19 cellular contexts compared by ENCODE assay signal in genomic region chr11:76455331-76455730, GRCh38. TPM values are rescaled to one million over a fixed set of nuclear protein-coding genes. Genes with fewer than 3 reads are reported as not detected.
A peak's percentile ranks its signal among the peaks of the same experiment; 100 is the strongest.
DNase-seq lines count a peak whose midpoint lies in the region; ATAC-seq, FAIRE-seq and TF ChIP-seq lines count a peak whose summit lies in the region.
"Had no signal": no experiment of that assay in that cellular context is flagged by ENCODE, and none has a peak within 500 bp of the region (broad histone marks: within the 10 kb centered on the region; RNA-seq: fewer than 3 reads in every experiment).

No MANE protein-coding gene starts in this region.

- H3K27ac ChIP-seq in brain microvascular endothelial cell: peak overlapping the region; percentile 15
- H3K27ac ChIP-seq in substantia nigra (ENCODE audit: low read depth, low read length, poor library complexity, severe bottlenecking): no peak overlapping the region
- H3K27ac ChIP-seq: ascending aorta, gastroesophageal sphincter, HL-60, suprapubic skin had no signal

- no peak for ATAC-seq in GM19351 (IDR thresholded peaks at IDR 0.05; ENCODE audit: unreplicated experiment)
- ATAC-seq: gastroesophageal sphincter, GM12878 had no signal

- DNase-seq in HTR-8/SVneo (ENCODE audit: insufficient read length, low spot score): no peak
- peak; percentile 29 for DNase-seq in brain microvascular endothelial cell
- DNase-seq in iPS-NIHi11 (ENCODE audit: low spot score): peak; percentile 68
- DNase-seq in renal cortical epithelial cell (ENCODE audit: low read depth): peak; percentile 7
- DNase-seq in substantia nigra (lab: John Stamatoyannopoulos, UW): no peak
- no peak for DNase-seq in Kasumi-1 (lab: John Stamatoyannopoulos, UW)
- DNase-seq in stimulated activated CD8-positive, alpha-beta memory T cell treated with anti-CD3 and anti-CD28 coated beads, Interleukin-4, amount 100 ng/mL, for 48 hours: no peak
- DNase-seq: activated CD4-positive, alpha-beta T cell treated with anti-CD3 and anti-CD28 coated beads, Interleukin-2, amount 10 ng/mL, durations not matched to agents 7 days and 5 days; activated naive CD4-positive, alpha-beta T cell; COR-L47; cortex of kidney; kidney glomerular epithelial cell; NCI-H526 treated with DMSO at 0.1 percent for 48 hours had no signal

- no peak overlapping the region for H3K4me3 ChIP-seq in brain microvascular endothelial cell (ENCODE audit: low read depth, low read length)
- H3K4me3 ChIP-seq: ascending aorta, gastroesophageal sphincter, GM12878, suprapubic skin had no signal

- TF ChIP-seq CTCF in brain microvascular endothelial cell (IDR thresholded peaks at IDR 0.05; ENCODE audit: low read depth, low read length, missing control alignments): no peak

- H3K27me3 ChIP-seq in brain microvascular endothelial cell (replicated peaks): no peaks in the 10 kb centered on the region
- H3K27me3 ChIP-seq: ascending aorta, gastroesophageal sphincter, suprapubic skin had no signal

- peaks cover 3% of the 10 kb centered on the region for H3K36me3 ChIP-seq in brain microvascular endothelial cell (replicated peaks)

- in situ Hi-C loops in brain microvascular endothelial cell (cut with HindIII; ENCODE audit: low pct_ligation_motif_present, low sequenced_read_pairs): no loop called here

- FAIRE-seq in HTR-8/SVneo (lab: Jason Lieb, UNC): peak; percentile 65
- FAIRE-seq: GM12878 had no signal

RNA-seq across cellular contexts. Expression of gene EMSY, which starts 10.5 kb away (rescaled TPM):
- 6.6 and 12.2 TPM in 2 replicates for total RNA-seq in renal cortical epithelial cell

Comparison
In these comparisons a context has a peak if more than half of its experiments do, and no peak if none do; other contexts are left out.
1. DNase-seq: peak in brain microvascular endothelial cell (single experiment), iPS-NIHi11 (single experiment) and renal cortical epithelial cell (single experiment); none in HTR-8/SVneo (single experiment), substantia nigra (0 of 49), Kasumi-1 (0 of 2) and stimulated activated CD8-positive, alpha-beta memory T cell treated with anti-CD3 and anti-CD28 coated beads, Interleukin-4, amount 100 ng/mL, for 48 hours (single experiment).